Comparison of ENCODE assay signal across 10 cellular contexts in genomic region chr22:38284042-38284402, GRCh38. TPM values are rescaled to one million over a fixed set of nuclear protein-coding genes. Genes with fewer than 3 reads are reported as not detected.
DNase-seq lines count a peak whose midpoint lies in the region; ATAC-seq and TF ChIP-seq lines count a peak whose summit lies in the region.
"Had no signal": no experiment of that assay in that cellular context is flagged by ENCODE, and none has a peak within 500 bp of the region (broad histone marks: within the 10 kb centered on the region; RNA-seq: fewer than 3 reads in every experiment).

No MANE protein-coding gene starts in this region.

- TF ChIP-seq POLR2A in HCT116 (IDR thresholded peaks at IDR 0.05; ENCODE audit: borderline replicate concordance, extremely low read depth, insufficient read depth, insufficient read length) (no peak), stomach (IDR thresholded peaks at IDR 0.05) (no peak)

- intact Hi-C loops in HCT116 (cut with micrococcal nuclease): no loop called here
- intact Hi-C loops in stomach (cut with DNase I; ENCODE audit: low total_unique reads): no loop called here

- WGBS in liver: 88% methylated on average over 5 of the region's 5 CpGs
- WGBS in stomach, 5 donors: 41 to 65% (median 50%) methylated on average over 4 to 5 of the region's 5 CpGs

- peaks cover 21 to 25% of the 10 kb centered on the region in 2 experiments for H3K4me1 ChIP-seq in HCT116 (ENCODE audit: control insufficient read depth in 1 of 2, insufficient read depth in 2 of 2, low read length in 2 of 2)
- H3K4me1 ChIP-seq in liver (ENCODE audit: control insufficient read depth in 4 of 4, insufficient read depth in 4 of 4, low read length in 3 of 4): no peaks in the 10 kb centered on the region
- H3K4me1 ChIP-seq in stomach: peaks cover 10 to 27% (median 19%) of the 10 kb centered on the region in 4 donors

- ATAC-seq in HCT116: no peak

- H4K20me1 ChIP-seq in HCT116 (ENCODE audit: insufficient read depth): no peaks in the 10 kb centered on the region

- H3K4me2 ChIP-seq in HCT116 (ENCODE audit: low read length): peak overlapping the region; percentile 48

- TF ChIP-seq RAD21 in HCT116 (IDR thresholded peaks at IDR 0.05; ENCODE audit: low read depth): no peak
- peak in 1 of 2 donors; percentile 0 for TF ChIP-seq RAD21 in liver (IDR thresholded peaks at IDR 0.05)

- no TSS peak for BruUV-seq in HCT116 (replicated peaks; lab: Mats Ljungman, UMichigan)

- no peaks in the 10 kb centered on the region for H3K79me2 ChIP-seq in HCT116 (ENCODE audit: insufficient read depth, low read length)

- no peak overlapping the region for H3K4me3 ChIP-seq in HCT116 (replicated peaks in 1 of 2; ENCODE audit: low read depth in 1 of 2, low read length in 2 of 2)
- no peak overlapping the region for H3K4me3 ChIP-seq in liver (ENCODE audit: low read depth in 1 of 3, low read length in 3 of 3)
- peak overlapping the region in 1 of 4 donors; percentile 4 for H3K4me3 ChIP-seq in stomach

- no peak for TF ChIP-seq EP300 in stomach (IDR thresholded peaks at IDR 0.05)

- H3K27ac ChIP-seq in HCT116 (ENCODE audit: low read depth, low read length): peak overlapping the region; percentile 58
- peak overlapping the region in 1 of 2 donors; percentile 31 for H3K27ac ChIP-seq in liver (ENCODE audit: low read depth in 1 of 2, low read length in 2 of 2)
- H3K27ac ChIP-seq in stomach: peak overlapping the region; percentile 31 to 85 (median 81)

- H3K36me3 ChIP-seq in HCT116 (ENCODE audit: control insufficient read depth in 1 of 2, insufficient read depth in 2 of 2, low read length in 2 of 2) (no peaks in the 10 kb centered on the region), liver (ENCODE audit: control insufficient read depth in 4 of 4, insufficient read depth in 3 of 4, low read depth in 1 of 4, low read length in 3 of 4) (no peaks in the 10 kb centered on the region), stomach (peaks cover 4 to 13% (median 6%) of the 10 kb centered on the region in 4 donors)

- CTCF ChIA-PET in HCT116 (lab: Charles Lee): no interaction called here

- no peak overlapping the region for H2AFZ ChIP-seq in HCT116 (ENCODE audit: low read depth, low read length, poor library complexity, severe bottlenecking)

- DNase-seq in HCT116 (ENCODE audit: low read depth, low spot score) (no peak), dedifferentiated amniotic fluid mesenchymal stem cell (ENCODE audit: extremely low spot score) (peak; percentile 74), stomach (no peak), SW 1271 (lab: John Stamatoyannopoulos, UW) (no peak), NCI-H526 (lab: John Stamatoyannopoulos, UW) (no peak)
- no peak for DNase-seq in activated CD8-positive, alpha-beta memory T cell treated with anti-CD3 and anti-CD28 coated beads, Interleukin-2, amount 50 U/mL, for 4 hours
- no peak for DNase-seq in activated CD4-positive, CD25-positive, alpha-beta regulatory T cell (lab: John Stamatoyannopoulos, UW)
- DNase-seq: NCI-H1048, SIG-M5 had no signal

- H3K27me3 ChIP-seq in HCT116 (ENCODE audit: insufficient read depth, low read length) (no peaks in the 10 kb centered on the region), liver (ENCODE audit: control insufficient read depth in 4 of 4, insufficient read depth in 4 of 4, low read length in 3 of 4) (no peaks in the 10 kb centered on the region), stomach (no peaks in the 10 kb centered on the region)

- TF ChIP-seq CTCF in HCT116 (IDR thresholded peaks at IDR 0.05 in 2 of 3, conservative IDR thresholded peaks at IDR 0.05 in 1 of 3; ENCODE audit: borderline replicate concordance in 1 of 3, insufficient read depth in 1 of 3, low read depth in 2 of 3, low read length in 2 of 3) (no peak), liver (IDR thresholded peaks at IDR 0.05; ENCODE audit: low read depth, low read length, missing input control) (no peak), stomach (IDR thresholded peaks at IDR 0.05) (no peak)

- POLR2A ChIA-PET in HCT116 (lab: Charles Lee): no interaction called here

- no peaks in the 10 kb centered on the region for H3K9me2 ChIP-seq in HCT116 (ENCODE audit: insufficient read depth)

- RAD21 ChIA-PET in HCT116 (lab: Charles Lee; ENCODE audit: low non-redundant PET in 1 of 2, low total read pairs in 2 of 2, uncharacterized antibody in 2 of 2, unreplicated experiment in 2 of 2): no interaction called here

- no peaks in the 10 kb centered on the region for H3K9me3 ChIP-seq in HCT116 (ENCODE audit: control insufficient read depth in 1 of 2, insufficient read depth in 1 of 2, low read depth in 1 of 2, low read length in 2 of 2)
- H3K9me3 ChIP-seq in liver (ENCODE audit: control insufficient read depth in 4 of 4, low read length in 3 of 4): no peaks in the 10 kb centered on the region
- H3K9me3 ChIP-seq in stomach: no peaks in the 10 kb centered on the region

- H3K9ac ChIP-seq in HCT116 (ENCODE audit: low read length): no peak overlapping the region
- no peak overlapping the region for H3K9ac ChIP-seq in liver (ENCODE audit: low read depth in 1 of 2, low read length in 2 of 2)

TF ChIP-seq in HCT116, 20 proteins besides CTCF, POLR2A, EP300 and RAD21:
- no peak for TF ChIP-seq EZH2 (IDR thresholded peaks at IDR 0.05)
- TF ChIP-seq MAX (IDR thresholded peaks at IDR 0.05): no peak

TF ChIP-seq in liver, 16 proteins besides CTCF, POLR2A, EP300 and RAD21:
- TF ChIP-seq NR2F2 (IDR thresholded peaks at IDR 0.05): peak; percentile 52
- TF ChIP-seq TAF1 (conservative IDR thresholded peaks at IDR 0.05): no peak
- no peak for TF ChIP-seq REST (IDR thresholded peaks at IDR 0.05)
- peak; percentile 13 for TF ChIP-seq SP1 (IDR thresholded peaks at IDR 0.05)
- no peak for TF ChIP-seq EGR1 (IDR thresholded peaks at IDR 0.05; ENCODE audit: low read depth in 2 of 2)
- no peak for TF ChIP-seq MAX (IDR thresholded peaks at IDR 0.05)
- TF ChIP-seq ATF3 (IDR thresholded peaks at IDR 0.05): no peak
- peak in 1 of 2 donors; percentile 11 for TF ChIP-seq RXRA (IDR thresholded peaks at IDR 0.05)
- no peak for TF ChIP-seq YY1 (IDR thresholded peaks at IDR 0.05)
- TF ChIP-seq HNF4G (IDR thresholded peaks at IDR 0.05): no peak

RNA-seq across cellular contexts. Expression of gene TMEM184B, which starts 11.2 kb away (rescaled TPM):
- total RNA-seq in HCT116 (2021; ENCODE audit: unreplicated experiment) (66.0 TPM), liver (10 to 100 TPM in 1 of 2 donors, 1 to 10 TPM in 1; 9.1 to 12.6 TPM), stomach (100 to 1,000 TPM in 1 of 5 donors, 10 to 100 TPM in 4; 27.0 to 110 (median 75.9) TPM)
- polyA plus RNA-seq in HCT116 (2012): 51.2 and 55.1 TPM in 2 replicates
- polyA plus RNA-seq in liver (10 to 100 TPM in 1 of 2 donors, 1 to 10 TPM in 1; 7.5 to 10.8 TPM), stomach (10 to 100 TPM in 2 of 3 donors, 1 to 10 TPM in 1; 10.0 to 13.8 (median 10.8) TPM)

RNA-seq across cellular contexts. Expression of gene CSNK1E, which starts 33.2 kb away (rescaled TPM):
- total RNA-seq in HCT116 (2021; ENCODE audit: unreplicated experiment) (190 TPM), liver (10 to 100 TPM; 11.4 to 27.4 TPM), stomach (100 to 1,000 TPM in 2 of 5 donors, 10 to 100 TPM in 3; 19.4 to 135 (median 93.9) TPM)
- polyA plus RNA-seq in HCT116 (2012): 148 and 171 TPM in 2 replicates
- polyA plus RNA-seq in liver (10 to 100 TPM in 1 of 2 donors, 1 to 10 TPM in 1; 8.4 to 16.0 TPM), stomach (10 to 100 TPM; 47.5 to 69.3 (median 66.9) TPM)
